8 cellular contexts compared by ENCODE assay signal in the genomic region with DNA sequence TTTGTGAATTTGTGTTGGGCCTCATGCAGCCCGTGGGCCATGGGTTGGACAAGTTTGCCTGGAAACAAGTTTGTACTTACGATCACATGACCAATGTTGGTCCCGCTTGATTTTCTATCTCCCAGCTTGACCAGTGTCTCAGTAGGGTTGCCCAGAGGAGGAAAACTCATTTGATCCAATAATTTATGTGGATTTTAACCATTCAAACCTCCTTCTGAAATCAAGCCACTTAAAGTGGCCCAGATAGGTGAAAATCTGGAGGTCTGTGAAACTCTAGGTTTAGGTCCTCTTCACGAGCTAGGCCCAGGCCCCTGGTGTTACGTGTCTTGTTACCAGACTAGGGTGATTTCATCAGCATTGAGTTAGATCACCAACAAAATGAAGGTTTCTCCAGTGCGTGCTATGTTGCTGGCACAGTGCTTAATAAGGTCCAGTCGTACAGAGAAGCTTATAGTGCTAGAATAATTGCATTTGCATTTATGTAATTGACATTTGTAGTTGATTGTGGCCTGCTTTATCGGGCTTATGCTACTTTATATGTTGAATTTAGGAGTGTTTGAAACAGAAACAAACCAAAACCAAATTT. TPM values are rescaled to one million over a fixed set of nuclear protein-coding genes. Genes with fewer than 3 reads are reported as not detected.
DNase-seq lines count a peak whose midpoint lies in the region; ATAC-seq and TF ChIP-seq lines count a peak whose summit lies in the region.

No MANE protein-coding gene starts in this region.

- 0 out of 2 replicates have a peak, but pooled peaks cover 5% of the 10 kb centered on the region for H3K36me3 ChIP-seq in ACC112 (ENCODE audit: insufficient read depth, low read length)
- no peaks in the 10 kb centered on the region for H3K36me3 ChIP-seq in hepatocyte (replicated peaks; ENCODE audit: insufficient read depth, low read depth)

- H2AFZ ChIP-seq in ACC112 (ENCODE audit: low read length, unreplicated experiment), result no peak overlapping the region
- H2AFZ ChIP-seq in hepatocyte, result no peak overlapping the region

- 93% methylated on average over 8 of the region's 8 CpGs for WGBS in hepatocyte (ENCODE audit: low lambda C conversion rate, missing lambda C conversion rate)

- H3K4me1 ChIP-seq in ACC112 (ENCODE audit: control insufficient read depth, insufficient read depth, low read length, unreplicated experiment) (peaks cover 34% of the 10 kb centered on the region), hepatocyte (ENCODE audit: insufficient read depth) (peaks cover 8% of the 10 kb centered on the region)

- TF ChIP-seq CTCF in hepatocyte (IDR thresholded peaks at IDR 0.05; ENCODE audit: poor library complexity), result no peak

- DNase-seq in H4 (ENCODE audit: low spot score) (peak; percentile 6), hepatocyte (ENCODE audit: low spot score) (no peak), posterior cingulate gyrus (no peak)
- DNase-seq in activated T-cell treated with anti-CD3 and anti-CD28 coated beads, Interleukin-2, amount 50 U/mL, for 48 hours, result peak; percentile 32 to 40

- H3K27ac ChIP-seq in ACC112 (ENCODE audit: low read depth, low read length), result peak overlapping the region; percentile 91
- peak overlapping the region; percentile 33 for H3K27ac ChIP-seq in hepatocyte

- no peaks in the 10 kb centered on the region for H3K9me2 ChIP-seq in hepatocyte (replicated peaks; ENCODE audit: insufficient read depth)

- intact Hi-C loops in posterior cingulate gyrus (cut with DNase I), result no loop called here

- no peak overlapping the region for H3K4me2 ChIP-seq in hepatocyte

- H3K4me3 ChIP-seq in ACC112 (ENCODE audit: low read depth, low read length) (peak overlapping the region; percentile 51), hepatocyte (no peak overlapping the region)

- H4K20me1 ChIP-seq in hepatocyte (ENCODE audit: insufficient read depth, poor library complexity, severe bottlenecking), result peaks cover 65% of the 10 kb centered on the region

- H3K27me3 ChIP-seq in ACC112 (ENCODE audit: insufficient read depth, low read length) (no peaks in the 10 kb centered on the region), hepatocyte (no peaks in the 10 kb centered on the region)

- no peaks in the 10 kb centered on the region for H3K9me3 ChIP-seq in hepatocyte (ENCODE audit: low read depth)

- H3K79me2 ChIP-seq in ACC112 (ENCODE audit: control insufficient read depth, insufficient read depth, low read length, unreplicated experiment), result peaks cover 90% of the 10 kb centered on the region
- H3K79me2 ChIP-seq in hepatocyte, result peaks cover 90% of the 10 kb centered on the region

- ATAC-seq in GM18867 (IDR thresholded peaks at IDR 0.05; ENCODE audit: unreplicated experiment) (no peak), HG03342 (IDR thresholded peaks at IDR 0.05; ENCODE audit: unreplicated experiment) (no peak), GM18858 (IDR thresholded peaks at IDR 0.05; ENCODE audit: unreplicated experiment) (no peak)

RNA-seq across cellular contexts. Expression of gene ACTR2, which starts 4.4 kb away (rescaled TPM):
- 28.0 and 45.3 TPM in 2 replicates for total RNA-seq in H4 (2014; rRNA removed; shearing (Covaris generic))
- 89.4 and 97.7 TPM in 2 replicates for total RNA-seq in hepatocyte
- polyA plus RNA-seq in hepatocyte, result 60.9 and 75.6 TPM in 2 replicates

Comparison
In these comparisons a context has a peak if more than half of its experiments do, and no peak if none do; other contexts are left out.
1. DNase-seq: peak in H4 (single experiment) and activated T-cell treated with anti-CD3 and anti-CD28 coated beads, Interleukin-2, amount 50 U/mL, for 48 hours (2 of 2); none in hepatocyte (single experiment) and posterior cingulate gyrus (0 of 10).